In genomic region chr2:43052204-43052943, GRCh38 we compare ENCODE assay signal across 1 cellular context.
TF ChIP-seq lines count a peak whose summit lies in the region.

No MANE protein-coding gene starts in this region.

TF ChIP-seq in HCT116, 20 proteins besides CTCF, POLR2A, EP300 and RAD21 (continued from another document):
- no peak for TF ChIP-seq REST (IDR thresholded peaks at IDR 0.05; ENCODE audit: low read depth)
- TF ChIP-seq EGR1 (IDR thresholded peaks at IDR 0.05; ENCODE audit: low read depth) = no peak
TF ChIP-seq in HCT116: peak in this region for 0.
